ENCODE assay signal across 1 cellular context in genomic region chr16:89295915-89296314, GRCh38.
TF ChIP-seq lines count a peak whose summit lies in the region.

No MANE protein-coding gene starts in this region.

TF ChIP-seq in WTC11, 78 proteins besides CTCF, POLR2A, EP300 and RAD21 (continued from another document):
- TF ChIP-seq CDX4 (CRISPR knock-in tag; IDR thresholded peaks at IDR 0.05; ENCODE audit: borderline replicate concordance) (no peak), E2F4 (CRISPR knock-in tag; IDR thresholded peaks at IDR 0.05; ENCODE audit: borderline replicate concordance, low read depth) (no peak)
TF ChIP-seq in WTC11: peak in this region for 0.
